8 cellular contexts compared by ENCODE assay signal in genomic region chr14:96797188-96797942, GRCh38. TPM values are rescaled to one million over a fixed set of nuclear protein-coding genes. Genes with fewer than 3 reads are reported as not detected.
DNase-seq lines count a peak whose midpoint lies in the region; ATAC-seq and TF ChIP-seq lines count a peak whose summit lies in the region.

VRK1 (plus strand) TSS chr14:96797382; CDS start chr14:96833472, 36,090 bp downstream.

- H3K4me1 Mint-ChIP-seq in glutamatergic neuron (ENCODE audit: low read depth, unreplicated experiment) = peaks cover 31% of the 10 kb centered on the region

- 0 to 1% methylated on average over 3 to 83 of the region's 95 CpGs for WGBS in testis, 2 donors

- H3K27me3 ChIP-seq in osteoblast (ENCODE audit: insufficient read depth, low read length) = no peaks in the 10 kb centered on the region
- no peaks in the 10 kb centered on the region for H3K27me3 ChIP-seq in testis

- no peaks in the 10 kb centered on the region for H4K20me1 ChIP-seq in osteoblast (ENCODE audit: insufficient read depth, low read length)

- H3K27ac Mint-ChIP-seq in activated naive CD4-positive, alpha-beta T cell treated with anti-CD3 and anti-CD28 coated beads, Interleukin-2, amount 50 U/mL, for 72 hours = peak within 1 kb of the TSS; percentile 94 to 96
- peak within 1 kb of the TSS; percentile 96 for H3K27ac Mint-ChIP-seq in glutamatergic neuron (ENCODE audit: unreplicated experiment)

- H3K36me3 Mint-ChIP-seq in activated naive CD4-positive, alpha-beta T cell treated with anti-CD3 and anti-CD28 coated beads, Interleukin-2, amount 50 U/mL, for 72 hours = peaks cover 11 to 13% of the 10 kb centered on the region in 2 donors
- H3K36me3 Mint-ChIP-seq in glutamatergic neuron (ENCODE audit: unreplicated experiment) = no peaks in the 10 kb centered on the region

- H3K4me1 ChIP-seq in osteoblast (ENCODE audit: insufficient read depth, low read length) (peaks cover 7% of the 10 kb centered on the region), testis (no peaks in the 10 kb centered on the region)

- DNase-seq in GM12864 (ENCODE audit: low read depth) (peak; percentile 77), NCI-H1105 treated with DMSO at 0.1 percent for 48 hours (lab: John Stamatoyannopoulos, UW) (peak; percentile 96), SKM-1 treated with dmso at 0.1 percent for 144 hours (lab: John Stamatoyannopoulos, UW; ENCODE audit: unreplicated experiment) (peak; percentile 76), glutamatergic neuron (peak; percentile 99), osteoblast (ENCODE audit: insufficient read length, low spot score, missing footprints) (peak; percentile 98), testis (peak; percentile 98)
- peak; percentile 89 to 92 for DNase-seq in activated naive CD4-positive, alpha-beta T cell treated with anti-CD3 and anti-CD28 coated beads, Interleukin-2, amount 50 U/mL, for 72 hours (ENCODE audit: low spot score in 2 of 2)

- ATAC-seq in HG02678 (IDR thresholded peaks at IDR 0.05; ENCODE audit: unreplicated experiment) = peak; percentile 98
- ATAC-seq in activated naive CD4-positive, alpha-beta T cell treated with anti-CD3 and anti-CD28 coated beads, Interleukin-2, amount 50 U/mL, for 72 hours = peak; percentile 98 to 99

- peak within 1 kb of the TSS; percentile 96 for H3K4me3 ChIP-seq in GM12864 (ENCODE audit: low read depth, low read length)
- peak within 1 kb of the TSS; percentile 91 for H3K4me3 ChIP-seq in osteoblast (ENCODE audit: insufficient read depth, low read length)
- H3K4me3 ChIP-seq in testis = peak within 1 kb of the TSS; percentile 75 to 84

- H3K27ac ChIP-seq in osteoblast (ENCODE audit: low read depth, low read length) = peak within 1 kb of the TSS; percentile 69
- peak within 1 kb of the TSS; percentile 40 to 79 for H3K27ac ChIP-seq in testis

- no peak for TF ChIP-seq POLR2A in testis (IDR thresholded peaks at IDR 0.05)

- H3K4me2 ChIP-seq in osteoblast (ENCODE audit: insufficient read depth, low read length) = peak within 1 kb of the TSS; percentile 96

- H3K27me3 Mint-ChIP-seq in glutamatergic neuron (ENCODE audit: unreplicated experiment) = peaks cover 8% of the 10 kb centered on the region

- H3K9me3 Mint-ChIP-seq in activated naive CD4-positive, alpha-beta T cell treated with anti-CD3 and anti-CD28 coated beads, Interleukin-2, amount 50 U/mL, for 72 hours = no peaks in the 10 kb centered on the region
- H3K9me3 Mint-ChIP-seq in glutamatergic neuron (ENCODE audit: unreplicated experiment) = peaks cover 6% of the 10 kb centered on the region

- intact Hi-C loops in testis (cut with DNase I; ENCODE audit: low total_unique reads) = no loop called here

- H3K9me3 ChIP-seq in osteoblast (ENCODE audit: low read depth, low read length) (no peaks in the 10 kb centered on the region), testis (no peaks in the 10 kb centered on the region)

- H2AFZ ChIP-seq in osteoblast (ENCODE audit: low read length) = peak within 1 kb of the TSS; percentile 93

- peak within 1 kb of the TSS; percentile 83 for H3K4me3 Mint-ChIP-seq in glutamatergic neuron (ENCODE audit: unreplicated experiment)

- TF ChIP-seq CTCF in GM12864 (IDR thresholded peaks at IDR 0.05; ENCODE audit: low read depth, low read length, missing control alignments) (no peak), glutamatergic neuron (IDR thresholded peaks at IDR 0.05; ENCODE audit: partially characterized antibody, unreplicated experiment) (no peak), osteoblast (IDR thresholded peaks at IDR 0.05; ENCODE audit: extremely low read depth, low read depth, low read length) (no peak), testis (IDR thresholded peaks at IDR 0.05) (no peak)

- H3K79me2 ChIP-seq in osteoblast (ENCODE audit: insufficient read depth, low read length) = peaks cover 46% of the 10 kb centered on the region

- no peaks in the 10 kb centered on the region for H3K36me3 ChIP-seq in osteoblast (ENCODE audit: insufficient read depth, low read length)
- no peaks in the 10 kb centered on the region for H3K36me3 ChIP-seq in testis (ENCODE audit: low read depth, missing control alignments)

RNA-seq across cellular contexts. Expression of gene VRK1, which starts in this region (rescaled TPM):
- 10 to 100 TPM; 51.7 to 63.1 TPM for total RNA-seq in activated naive CD4-positive, alpha-beta T cell treated with anti-CD3 and anti-CD28 coated beads, Interleukin-2, amount 50 U/mL, for 72 hours
- total RNA-seq in glutamatergic neuron (ENCODE audit: unreplicated experiment) = 50.5 TPM
- 20.9 and 24.2 TPM in 2 replicates for total RNA-seq in osteoblast
- total RNA-seq in testis = 10 to 100 TPM; 49.2 to 52.0 TPM
- 44.7 TPM for polyA plus RNA-seq in testis (ENCODE audit: insufficient read depth, low read depth, low replicate concordance)

Comparison
In these comparisons a context has a peak if more than half of its experiments do, and no peak if none do; other contexts are left out.
1. Peak in every context shown above with its lines: DNase-seq, ATAC-seq, H3K4me3 ChIP-seq and H3K27ac ChIP-seq.